In genomic region chr11:62120001-62120400, GRCh38 we compare ENCODE assay signal across 23 cellular contexts.
"Had no signal": no experiment of that assay in that cellular context is flagged by ENCODE, and none has a peak within 500 bp of the region (broad histone marks: within the 10 kb centered on the region; RNA-seq: fewer than 3 reads in every experiment).

No MANE protein-coding gene starts in this region.

- H3K9me3 ChIP-seq: esophagus squamous epithelium, ovary, transverse colon, vagina had no signal

- H3K36me3 Mint-ChIP-seq: stimulated activated memory B cell treated with anti-CD40 and anti-IgM and Interleukin-4, amounts not matched to agents 10 μg/mL and 1 μg/mL and 100 μg/mL, for 72 hours had no signal

- FAIRE-seq: endometrium had no signal

- H3K4me3 Mint-ChIP-seq: effector memory CD8-positive, alpha-beta T cell; naive thymus-derived CD8-positive, alpha-beta T cell; stimulated activated memory B cell treated with anti-CD40 and anti-IgM and Interleukin-4, amounts not matched to agents 10 μg/mL and 1 μg/mL and 100 μg/mL, for 72 hours; stimulated activated naive CD8-positive, alpha-beta T cell treated with anti-CD3 and anti-CD28 coated beads, Interleukin-15, Interleukin-2, amounts not matched to agents 100 ng/mL and 50 ng/mL, for 24 hours had no signal

- H3K27ac Mint-ChIP-seq: effector memory CD8-positive, alpha-beta T cell; stimulated activated memory B cell treated with anti-CD40 and anti-IgM and Interleukin-4, amounts not matched to agents 10 μg/mL and 1 μg/mL and 100 μg/mL, for 72 hours; stimulated activated naive CD8-positive, alpha-beta T cell treated with anti-CD3 and anti-CD28 coated beads, Interleukin-15, Interleukin-2, amounts not matched to agents 100 ng/mL and 50 ng/mL, for 24 hours had no signal

- H3K27me3 Mint-ChIP-seq: naive thymus-derived CD8-positive, alpha-beta T cell; stimulated activated naive CD8-positive, alpha-beta T cell treated with anti-CD3 and anti-CD28 coated beads, Interleukin-15, Interleukin-2, amounts not matched to agents 100 ng/mL and 50 ng/mL, for 24 hours had no signal

- H3K4me3 ChIP-seq: esophagus squamous epithelium, ovary, psoas muscle, skin epidermis, spleen, thoracic aorta, transverse colon, vagina had no signal

- H3K36me3 ChIP-seq: esophagus squamous epithelium, ovary, spleen, thoracic aorta, transverse colon, vagina had no signal

- DNase-seq: cerebellar nuclear complex; cortex of kidney; effector memory CD8-positive, alpha-beta T cell; erythroblast; esophagus squamous epithelium; foreskin melanocyte; glutamatergic neuron; left colon; naive thymus-derived CD8-positive, alpha-beta T cell; occipital lobe; ovary; posterior cingulate gyrus; psoas muscle; spleen; stimulated activated CD4-positive, alpha-beta T cell treated with anti-CD3 and anti-CD28 coated beads, Interleukin-4, amount 100 ng/mL, for 4 hours; transverse colon had no signal

- H3K27ac ChIP-seq: esophagus squamous epithelium, ovary, psoas muscle, skin epidermis, spleen, thoracic aorta, transverse colon, vagina had no signal

- H3K9me3 Mint-ChIP-seq: stimulated activated memory B cell treated with anti-CD40 and anti-IgM and Interleukin-4, amounts not matched to agents 10 μg/mL and 1 μg/mL and 100 μg/mL, for 72 hours had no signal

- ATAC-seq: effector memory CD8-positive, alpha-beta T cell; left colon; naive thymus-derived CD8-positive, alpha-beta T cell; psoas muscle; right cardiac atrium; stimulated activated memory B cell treated with anti-CD40 and anti-IgM and Interleukin-4, amounts not matched to agents 10 μg/mL and 1 μg/mL and 100 μg/mL, for 72 hours had no signal

- H3K27me3 ChIP-seq: esophagus squamous epithelium, ovary, spleen, transverse colon, vagina had no signal
